8 cellular contexts compared by ENCODE assay signal in genomic region chr19:1863308-1863637, GRCh38. TPM values are rescaled to one million over a fixed set of nuclear protein-coding genes. Genes with fewer than 3 reads are reported as not detected.
DNase-seq lines count a peak whose midpoint lies in the region; ATAC-seq and TF ChIP-seq lines count a peak whose summit lies in the region.

TSS of gene KLF16 (minus strand) at chr19:1863579. CDS start at chr19:1863497, 82 bp downstream.

- ATAC-seq in omental fat pad (ENCODE audit: low FRiP score) = no peak

- no peak for DNase-seq in activated CD8-positive, alpha-beta memory T cell treated with anti-CD3 and anti-CD28 coated beads, Interleukin-2, amount 50 U/mL, for 48 hours
- no peak for DNase-seq in left ventricle myocardium inferior
- DNase-seq in smooth muscle cell (lab: John Stamatoyannopoulos, UW; ENCODE audit: unreplicated experiment) = no peak
- no peak for DNase-seq in omental fat pad (ENCODE audit: low spot score)
- no peak for DNase-seq in SHP77 (lab: John Stamatoyannopoulos, UW)
- DNase-seq in hypothalamus (lab: John Stamatoyannopoulos, UW) = no peak

- peaks cover 56% of the 10 kb centered on the region for H3K4me1 ChIP-seq in left ventricle myocardium inferior
- H3K4me1 ChIP-seq in smooth muscle cell (ENCODE audit: low read depth) = peaks cover 31% of the 10 kb centered on the region

- H3K79me2 ChIP-seq in smooth muscle cell (ENCODE audit: low read depth) = peaks cover 43% of the 10 kb centered on the region

- CTCF ChIA-PET in activated CD8-positive, alpha-beta memory T cell treated with anti-CD3 and anti-CD28 coated beads for 36 hours (lab: Charles Lee) = no interaction called here

- intact Hi-C loops in left ventricle myocardium inferior (cut with micrococcal nuclease) = no loop called here

- TF ChIP-seq CTCF in VCaP (conservative IDR thresholded peaks at IDR 0.05) = no peak
- no peak for TF ChIP-seq CTCF in left ventricle myocardium inferior (IDR thresholded peaks at IDR 0.05; ENCODE audit: borderline replicate concordance)
- TF ChIP-seq CTCF in smooth muscle cell (IDR thresholded peaks at IDR 0.05; ENCODE audit: borderline replicate concordance, insufficient read depth, poor library complexity, severe bottlenecking) = no peak
- TF ChIP-seq CTCF in omental fat pad (IDR thresholded peaks at IDR 0.05) = no peak

- WGBS in smooth muscle cell (ENCODE audit: low lambda C conversion rate) = 2% methylated on average over 9 of the region's 66 CpGs

- H4K20me1 ChIP-seq in smooth muscle cell (ENCODE audit: low read depth) = peaks cover 43% of the 10 kb centered on the region

- H3K36me3 ChIP-seq in left ventricle myocardium inferior (no peaks in the 10 kb centered on the region), smooth muscle cell (ENCODE audit: low read depth) (no peaks in the 10 kb centered on the region)

- no peaks in the 10 kb centered on the region for H3K9me3 ChIP-seq in left ventricle myocardium inferior (replicated peaks)
- no peaks in the 10 kb centered on the region for H3K9me3 ChIP-seq in smooth muscle cell (replicated peaks; ENCODE audit: low read depth)

- peak within 1 kb of the TSS; percentile 62 for H3K9ac ChIP-seq in smooth muscle cell (ENCODE audit: low read depth)

- POLR2A ChIA-PET in activated CD8-positive, alpha-beta memory T cell treated with anti-CD3 and anti-CD28 coated beads for 36 hours (lab: Charles Lee) = no interaction called here

- H3K27me3 ChIP-seq in left ventricle myocardium inferior (ENCODE audit: low read depth) (no peaks in the 10 kb centered on the region), smooth muscle cell (ENCODE audit: low read depth) (no peaks in the 10 kb centered on the region)

- H2AFZ ChIP-seq in smooth muscle cell (ENCODE audit: low read depth) = peak within 1 kb of the TSS; percentile 22

- H3K4me3 ChIP-seq in left ventricle myocardium inferior (peak within 1 kb of the TSS; percentile 96), smooth muscle cell (peak within 1 kb of the TSS; percentile 80)

- peak within 1 kb of the TSS; percentile 96 for H3K27ac ChIP-seq in VCaP
- H3K27ac ChIP-seq in left ventricle myocardium inferior (replicated peaks) = peak within 1 kb of the TSS; percentile 95
- peak within 1 kb of the TSS; percentile 45 for H3K27ac ChIP-seq in smooth muscle cell (ENCODE audit: low read depth)

- H3F3A ChIP-seq in smooth muscle cell (ENCODE audit: low read depth) = no peaks in the 10 kb centered on the region

- peak within 1 kb of the TSS; percentile 100 for H3K4me2 ChIP-seq in smooth muscle cell

RNA-seq across cellular contexts. Expression of gene KLF16, which starts in this region (rescaled TPM):
- 10 to 100 TPM; 41.5 to 45.7 TPM for total RNA-seq in activated CD8-positive, alpha-beta memory T cell treated with anti-CD3 and anti-CD28 coated beads for 36 hours
- 6.4 TPM for total RNA-seq in left ventricle myocardium inferior
- 4.3 and 5.8 TPM in 2 replicates for total RNA-seq in smooth muscle cell
- polyA plus RNA-seq in smooth muscle cell = 15.4 and 16.7 TPM in 2 replicates
- total RNA-seq in omental fat pad = 10 to 100 TPM in 1 of 4 donors, 1 to 10 TPM in 3; 4.0 to 19.5 (median 6.7) TPM

Comparison
In these comparisons a context has a peak if more than half of its experiments do, and no peak if none do; other contexts are left out.
1. H3K27ac ChIP-seq: peak in every context shown above with its lines; median percentile 96 in VCaP; 95 in left ventricle myocardium inferior; 45 in smooth muscle cell.